Comparison of ENCODE assay signal across 20 cellular contexts in genomic region chr10:132076578-132077081, GRCh38. TPM values are rescaled to one million over a fixed set of nuclear protein-coding genes. Genes with fewer than 3 reads are reported as not detected.
DNase-seq lines count a peak whose midpoint lies in the region; ATAC-seq, FAIRE-seq and TF ChIP-seq lines count a peak whose summit lies in the region.
"Had no signal": no experiment of that assay in that cellular context is flagged by ENCODE, and none has a peak within 500 bp of the region (broad histone marks: within the 10 kb centered on the region; RNA-seq: fewer than 3 reads in every experiment).

No MANE protein-coding gene starts in this region.

- no peak overlapping the region for H2AFZ ChIP-seq in HepG2 (ENCODE audit: low read length)

- no peak for TF ChIP-seq CTCF in coronary artery (IDR thresholded peaks at IDR 0.05)
- TF ChIP-seq CTCF in HepG2 (CRISPR knock-in tag; IDR thresholded peaks at IDR 0.05), result no peak
- no peak for TF ChIP-seq CTCF in suprapubic skin (IDR thresholded peaks at IDR 0.05)

- H3K4me1 ChIP-seq in HepG2 (ENCODE audit: insufficient read depth, low read length) (peaks cover 10% of the 10 kb centered on the region), suprapubic skin (no peaks in the 10 kb centered on the region)
- H3K4me1 ChIP-seq: SJCRH30 had no signal

- H3K4me3 ChIP-seq in H7 (ENCODE audit: insufficient read depth, low read depth, low read length), result no peak overlapping the region
- H3K4me3 ChIP-seq in coronary artery, result no peak overlapping the region
- no peak overlapping the region for H3K4me3 ChIP-seq in HepG2 (replicated peaks in 1 of 3; ENCODE audit: insufficient read depth in 1 of 3, low read depth in 2 of 3, low read length in 3 of 3)
- H3K4me3 ChIP-seq in suprapubic skin, result no peak overlapping the region
- H3K4me3 ChIP-seq: SJCRH30 had no signal

- H3K4me2 ChIP-seq in HepG2 (ENCODE audit: low read depth, low read length), result no peak overlapping the region

- DNase-seq in H7 (peak; percentile 28), coronary artery (ENCODE audit: low spot score) (peak; percentile 45), HepG2 (ENCODE audit: low spot score) (no peak), suprapubic skin (ENCODE audit: low spot score in 2 of 2) (peak; percentile 41 to 75), C1 segment of cervical spinal cord (lab: John Stamatoyannopoulos, UW) (no peak)
- no peak for DNase-seq in stimulated activated CD4-positive, alpha-beta T cell treated with anti-CD3 and anti-CD28 coated beads, Interleukin-4, amount 100 ng/mL, for 1 hour
- DNase-seq: ACHN, DMS53, GDM1, KG1, NCI-H1092 treated with DMSO at 0.1 percent for 48 hours, NCI-H1436 treated with DMSO at 0.1 percent for 48 hours, NCI-H1930, NCI-H510A, NCI-H748 treated with DMSO at 0.1 percent for 48 hours, SJCRH30 had no signal

- no peaks in the 10 kb centered on the region for H4K20me1 ChIP-seq in HepG2 (ENCODE audit: insufficient read depth, low read length)

- in situ Hi-C loops in HepG2 (cut with HindIII; ENCODE audit: extremely low pct_ligation_motif_present, low pct_unique_long_range_greater_than_20kb), result no loop called here

- H3K36me3 ChIP-seq in H7 (replicated peaks; ENCODE audit: control insufficient read depth, insufficient read depth, low read length) (no peaks in the 10 kb centered on the region), HepG2 (replicated peaks in 1 of 2; ENCODE audit: control insufficient read depth in 1 of 2, insufficient read depth in 2 of 2, low read length in 2 of 2) (no peaks in the 10 kb centered on the region), suprapubic skin (no peaks in the 10 kb centered on the region)
- H3K36me3 ChIP-seq: SJCRH30 had no signal

- intact Hi-C loops in HepG2 (cut with micrococcal nuclease; ENCODE audit: unreplicated experiment), result no loop called here

- H3K27me3 ChIP-seq in H7 (ENCODE audit: control insufficient read depth, insufficient read depth, low read length) (no peaks in the 10 kb centered on the region), HepG2 (ENCODE audit: control insufficient read depth in 1 of 2, insufficient read depth in 2 of 2, low read length in 2 of 2) (no peaks in the 10 kb centered on the region; a peak in 2 of 5 replicates), suprapubic skin (no peaks in the 10 kb centered on the region)
- H3K27me3 ChIP-seq: SJCRH30 had no signal

- H3K79me2 ChIP-seq in HepG2 (ENCODE audit: insufficient read depth, low read length), result no peaks in the 10 kb centered on the region

- ATAC-seq in HepG2 (peak; percentile 57), HG02852 (IDR thresholded peaks at IDR 0.05; ENCODE audit: unreplicated experiment) (no peak)

- POLR2A ChIA-PET in HepG2 (lab: Yijun Ruan, JAX), result no interaction called here

- 71% methylated on average over 12 of the region's 19 CpGs for WGBS in HepG2 (ENCODE audit: low lambda C conversion rate)
- 85% methylated on average over 10 of the region's 19 CpGs for WGBS in suprapubic skin

- TF ChIP-seq RAD21 in HepG2 (CRISPR knock-in tag; IDR thresholded peaks at IDR 0.05), result no peak

- H3K27ac ChIP-seq in coronary artery (no peak overlapping the region), HepG2 (ENCODE audit: extremely low read length, insufficient read depth, low read length) (no peak overlapping the region), suprapubic skin (no peak overlapping the region)
- H3K27ac ChIP-seq: SJCRH30 had no signal

- BruUV-seq in HepG2 (replicated peaks; lab: Mats Ljungman, UMichigan), result no TSS peak

- CTCF ChIA-PET in HepG2 (lab: Yijun Ruan, JAX; ENCODE audit: low intra/inter-chr PET ratio, low total read pairs), result no interaction called here

- H3K9ac ChIP-seq in HepG2 (ENCODE audit: insufficient read depth, low read depth, low read length), result no peak overlapping the region

- H3K9me3 ChIP-seq in HepG2 (ENCODE audit: low read length) (no peaks in the 10 kb centered on the region), suprapubic skin (no peaks in the 10 kb centered on the region)
- H3K9me3 ChIP-seq: SJCRH30 had no signal

- no peak for FAIRE-seq in HepG2 (lab: Jason Lieb, UNC)
- FAIRE-seq: GM19239, H54 had no signal

- no peak for TF ChIP-seq POLR2A in HepG2 (IDR thresholded peaks at IDR 0.05; ENCODE audit: insufficient read depth in 1 of 2, low read depth in 2 of 2, low read length in 2 of 2)
- TF ChIP-seq POLR2A in suprapubic skin (IDR thresholded peaks at IDR 0.05), result no peak

- TF ChIP-seq EP300 in HepG2 (IDR thresholded peaks at IDR 0.05; ENCODE audit: low read depth in 2 of 2, low read length in 2 of 2) (no peak), HepG2 (CRISPR knock-in tag; IDR thresholded peaks at IDR 0.05; ENCODE audit: borderline replicate concordance) (no peak), suprapubic skin (IDR thresholded peaks at IDR 0.05) (no peak)

TF ChIP-seq in HepG2, 621 proteins besides CTCF, POLR2A, EP300 and RAD21:
- no peak for TF ChIP-seq TBL1XR1 (IDR thresholded peaks at IDR 0.05; ENCODE audit: borderline replicate concordance, low read length, partially characterized antibody)
- no peak for TF ChIP-seq MED1 (CRISPR knock-in tag; IDR thresholded peaks at IDR 0.05)
- no peak for TF ChIP-seq MXD1 (CRISPR knock-in tag; IDR thresholded peaks at IDR 0.05)
- TF ChIP-seq PCBP1 (IDR thresholded peaks at IDR 0.05; ENCODE audit: borderline replicate concordance, low read depth, low read length), result no peak
- TF ChIP-seq ARID2 (CRISPR knock-in tag; IDR thresholded peaks at IDR 0.05; ENCODE audit: borderline replicate concordance), result no peak
- TF ChIP-seq ZBTB25 (CRISPR knock-in tag; IDR thresholded peaks at IDR 0.05), result no peak
- TF ChIP-seq SMAD9 (CRISPR knock-in tag; IDR thresholded peaks at IDR 0.05), result no peak
- no peak for TF ChIP-seq AKAP8 (CRISPR knock-in tag; IDR thresholded peaks at IDR 0.05)
- no peak for TF ChIP-seq ZNF362 (CRISPR knock-in tag; IDR thresholded peaks at IDR 0.05; ENCODE audit: borderline replicate concordance)
- TF ChIP-seq ZC3H4 (CRISPR knock-in tag; IDR thresholded peaks at IDR 0.05; ENCODE audit: borderline replicate concordance), result no peak
- no peak for TF ChIP-seq ZBTB42 (CRISPR knock-in tag; IDR thresholded peaks at IDR 0.05)
- no peak for TF ChIP-seq POGZ (CRISPR knock-in tag; IDR thresholded peaks at IDR 0.05)
- TF ChIP-seq ZNF432 (CRISPR knock-in tag; IDR thresholded peaks at IDR 0.05; ENCODE audit: borderline replicate concordance), result no peak

RNA-seq across cellular contexts. Expression of gene JAKMIP3, which starts 10.9 kb away (rescaled TPM):
- total RNA-seq in H7 (2014; rRNA removed; shearing (Covaris generic)), result 0.42 and 0.63 TPM in 2 replicates
- total RNA-seq in HepG2 (2016; rRNA removed; fragmentation: Illumina TruSeq; extraction: Trizol) (0.04 and 0.11 TPM in 2 replicates), suprapubic skin (1 to 10 TPM in 1 of 4 donors, under 1 TPM in 3; 0.15 to 2.4 (median 0.51) TPM)
- not detected in 2 replicates for total RNA-seq in HepG2 (2016; cell fraction: cytosol; rRNA removed; fragmentation: Illumina TruSeq; extraction: Trizol; ENCODE audit: low read depth)
- 0.11 TPM in 1 of 2 replicates, not detected in the other for total RNA-seq in HepG2 (2016; cell fraction: insoluble cytoplasmic fraction; rRNA removed; fragmentation: Illumina TruSeq; extraction: Trizol)
- total RNA-seq in HepG2 (2016; cell fraction: membrane; rRNA removed; fragmentation: Illumina TruSeq; extraction: Trizol), result 0.03 TPM in 2 replicates
- total RNA-seq in HepG2 (2016; cell fraction: nucleus; rRNA removed; fragmentation: Illumina TruSeq; extraction: Trizol), result 0.12 and 0.22 TPM in 2 replicates
- 0.03 and 0.12 TPM in 2 replicates for polyA plus RNA-seq in HepG2 (2011; rRNA removed)
- polyA plus RNA-seq in HepG2 (2011; cell fraction: cytosol; rRNA removed), result 0.01 and 0.03 TPM in 2 replicates
- 0.40 and 0.45 TPM in 2 replicates for polyA plus RNA-seq in HepG2 (2011; cell fraction: nucleus; rRNA removed)
- 0.07 and 0.12 TPM in 2 replicates for polyA plus RNA-seq in HepG2 (2012)
- polyA plus RNA-seq in HepG2 (2016; cell fraction: cytosol; fragmentation: Illumina TruSeq; extraction: Trizol; ENCODE audit: low read depth), result 0.02 TPM in 1 of 2 replicates, not detected in the other
- polyA plus RNA-seq in HepG2 (2016; cell fraction: insoluble cytoplasmic fraction; fragmentation: Illumina TruSeq; extraction: Trizol; ENCODE audit: low read depth), result 0.04 and 0.08 TPM in 2 replicates
- polyA plus RNA-seq in HepG2 (2016; cell fraction: membrane; fragmentation: Illumina TruSeq; extraction: Trizol; ENCODE audit: low read depth), result 0.03 TPM in 1 of 2 replicates, not detected in the other
- 0.45 and 0.53 TPM in 2 replicates for polyA plus RNA-seq in HepG2 (2016; cell fraction: nucleus; fragmentation: Illumina TruSeq; extraction: Trizol; ENCODE audit: insufficient read depth, low read depth)
- 0.07 TPM in 1 of 2 replicates, not detected in the other for polyA minus RNA-seq in HepG2 (2011; rRNA and poly(A)+ RNA removed; ENCODE audit: low replicate concordance)
- not detected in 2 replicates for polyA minus RNA-seq in HepG2 (2011; cell fraction: cytosol; rRNA and poly(A)+ RNA removed)
- 0.12 and 0.26 TPM in 2 replicates for polyA minus RNA-seq in HepG2 (2011; cell fraction: nucleus; rRNA and poly(A)+ RNA removed)
- total RNA-seq: SJCRH30 had no signal
- polyA plus RNA-seq: CD14-positive monocyte had no signal

Comparison
In these comparisons a context has a peak if more than half of its experiments do, and no peak if none do; other contexts are left out.
1. DNase-seq: peak in H7 (single experiment), coronary artery (single experiment) and suprapubic skin (2 of 2); none in HepG2 (single experiment), stimulated activated CD4-positive, alpha-beta T cell treated with anti-CD3 and anti-CD28 coated beads, Interleukin-4, amount 100 ng/mL, for 1 hour (single experiment) and C1 segment of cervical spinal cord (0 of 14).